In genomic region chr9:10268500-10269485, GRCh38 we compare ENCODE assay signal across 8 cellular contexts.
DNase-seq lines count a peak whose midpoint lies in the region; ATAC-seq and TF ChIP-seq lines count a peak whose summit lies in the region.

No MANE protein-coding gene starts in this region.

- no peak overlapping the region for H2BK12ac ChIP-seq in neuronal stem cell (ENCODE audit: low read length)

- H2BK5ac ChIP-seq in neuronal stem cell (ENCODE audit: low read length): no peak overlapping the region

- no peaks in the 10 kb centered on the region for H3K36me3 Mint-ChIP-seq in endothelial cell (ENCODE audit: low read depth, unreplicated experiment)
- H3K36me3 Mint-ChIP-seq in activated T-cell treated with anti-CD3 and anti-CD28 coated beads, Interleukin-2, amount 50 U/mL, for 24 hours (ENCODE audit: low read depth): no peaks in the 10 kb centered on the region

- H4K91ac ChIP-seq in neuronal stem cell (ENCODE audit: low read depth, low read length, poor library complexity): no peak overlapping the region

- H3K9me3 Mint-ChIP-seq in endothelial cell (ENCODE audit: unreplicated experiment): no peaks in the 10 kb centered on the region
- H3K9me3 Mint-ChIP-seq in activated T-cell treated with anti-CD3 and anti-CD28 coated beads, Interleukin-2, amount 50 U/mL, for 24 hours: peaks cover 8% of the 10 kb centered on the region

- H3K27ac Mint-ChIP-seq in endothelial cell (ENCODE audit: unreplicated experiment): peak overlapping the region; percentile 91
- no peak overlapping the region for H3K27ac Mint-ChIP-seq in activated T-cell treated with anti-CD3 and anti-CD28 coated beads, Interleukin-2, amount 50 U/mL, for 24 hours

- H3K27me3 Mint-ChIP-seq in endothelial cell (ENCODE audit: unreplicated experiment): no peaks in the 10 kb centered on the region
- no peaks in the 10 kb centered on the region for H3K27me3 Mint-ChIP-seq in activated T-cell treated with anti-CD3 and anti-CD28 coated beads, Interleukin-2, amount 50 U/mL, for 24 hours

- no peak overlapping the region for H2BK120ac ChIP-seq in neuronal stem cell (ENCODE audit: low read depth, low read length)

- DNase-seq in GM06990 (ENCODE audit: extremely low read depth, insufficient read length) (no peak), NCI-H526 (lab: John Stamatoyannopoulos, UW) (peak; percentile 52 to 67), endothelial cell (ENCODE audit: low spot score) (peak; percentile 77), neuronal stem cell (ENCODE audit: low spot score) (peak; percentile 51)
- no peak for DNase-seq in effector memory CD4-positive, alpha-beta T cell
- DNase-seq in activated T-cell treated with anti-CD3 and anti-CD28 coated beads, Interleukin-2, amount 50 U/mL, for 24 hours: no peak

- H3K36me3 ChIP-seq in GM06990 (ENCODE audit: control insufficient read depth, insufficient read depth, low read length): no peaks in the 10 kb centered on the region
- no peaks in the 10 kb centered on the region for H3K36me3 ChIP-seq in neuronal stem cell (replicated peaks in 1 of 2; ENCODE audit: control insufficient read depth in 2 of 2, insufficient read depth in 2 of 2, low read length in 2 of 2)
- no peaks in the 10 kb centered on the region for H3K36me3 ChIP-seq in effector memory CD4-positive, alpha-beta T cell (ENCODE audit: control insufficient read depth, insufficient read depth, low read length)

- no peak overlapping the region for H3K4ac ChIP-seq in neuronal stem cell (ENCODE audit: low read length)

- WGBS in neuronal stem cell (ENCODE audit: extremely low coverage in 2 of 2, insufficient read length in 2 of 2, insufficient replicate concordance in 1 of 2), 2 donors: no CpG with 5 or more reads among the region's 8 CpGs

- H3K14ac ChIP-seq in neuronal stem cell (ENCODE audit: low read length): no peak overlapping the region

- H3K23ac ChIP-seq in neuronal stem cell (ENCODE audit: low read depth, low read length, poor library complexity): no peak overlapping the region

- no peaks in the 10 kb centered on the region for H3K27me3 ChIP-seq in GM06990 (replicated peaks; ENCODE audit: control insufficient read depth, insufficient read depth, low read length)
- no peaks in the 10 kb centered on the region for H3K27me3 ChIP-seq in neuronal stem cell (ENCODE audit: control insufficient read depth in 3 of 3, insufficient read depth in 3 of 3, low read depth in 1 of 3, low read length in 3 of 3)
- no peaks in the 10 kb centered on the region for H3K27me3 ChIP-seq in effector memory CD4-positive, alpha-beta T cell (replicated peaks; ENCODE audit: control insufficient read depth, insufficient read depth, low read length, poor library complexity, severe bottlenecking)

- no peaks in the 10 kb centered on the region for H3K79me1 ChIP-seq in neuronal stem cell (ENCODE audit: low read depth, low read length)

- peaks cover 8% of the 10 kb centered on the region for H3K4me1 Mint-ChIP-seq in endothelial cell (ENCODE audit: unreplicated experiment)
- no peaks in the 10 kb centered on the region for H3K4me1 Mint-ChIP-seq in activated T-cell treated with anti-CD3 and anti-CD28 coated beads, Interleukin-2, amount 50 U/mL, for 24 hours (ENCODE audit: low read depth)

- TF ChIP-seq CTCF in GM06990 (IDR thresholded peaks at IDR 0.05; ENCODE audit: insufficient read depth, low read length, poor library complexity, severe bottlenecking) (peak; percentile 46), endothelial cell (IDR thresholded peaks at IDR 0.05; ENCODE audit: unreplicated experiment) (peak; percentile 53)

- no peak overlapping the region for H3K4me3 Mint-ChIP-seq in endothelial cell (ENCODE audit: unreplicated experiment)
- H3K4me3 Mint-ChIP-seq in activated T-cell treated with anti-CD3 and anti-CD28 coated beads, Interleukin-2, amount 50 U/mL, for 24 hours: no peak overlapping the region

- H3K9me3 ChIP-seq in neuronal stem cell (replicated peaks in 1 of 2; ENCODE audit: control insufficient read depth in 2 of 2, insufficient read depth in 1 of 2, low read depth in 1 of 2, low read length in 2 of 2): peaks cover 0 to under 1% of the 10 kb centered on the region in 2 donors
- H3K9me3 ChIP-seq in effector memory CD4-positive, alpha-beta T cell (ENCODE audit: control insufficient read depth, low read length): no peaks in the 10 kb centered on the region

- peak overlapping the region; percentile 81 for H2AFZ ChIP-seq in neuronal stem cell (ENCODE audit: low read length)

- no peak overlapping the region for H3K27ac ChIP-seq in neuronal stem cell (replicated peaks; ENCODE audit: low read length)
- H3K27ac ChIP-seq in effector memory CD4-positive, alpha-beta T cell (ENCODE audit: insufficient read depth, low read length, poor library complexity, severe bottlenecking): no peak overlapping the region

- H3K18ac ChIP-seq in neuronal stem cell (ENCODE audit: low read length): no peak overlapping the region

- H2BK15ac ChIP-seq in neuronal stem cell (ENCODE audit: low read length): no peak overlapping the region

- no peak overlapping the region for H3K4me3 ChIP-seq in GM06990 (replicated peaks; ENCODE audit: low read depth, low read length)
- no peak overlapping the region for H3K4me3 ChIP-seq in neuronal stem cell (ENCODE audit: low read length in 2 of 2)
- no peak overlapping the region for H3K4me3 ChIP-seq in effector memory CD4-positive, alpha-beta T cell (ENCODE audit: insufficient read depth, low read depth, low read length, poor library complexity, severe bottlenecking)

- no peak overlapping the region for H4K8ac ChIP-seq in neuronal stem cell (ENCODE audit: low read depth, low read length)

- H3K4me1 ChIP-seq in neuronal stem cell (ENCODE audit: control insufficient read depth in 2 of 2, insufficient read depth in 1 of 2, low read depth in 1 of 2, low read length in 2 of 2): no peaks in the 10 kb centered on the region
- no peaks in the 10 kb centered on the region for H3K4me1 ChIP-seq in effector memory CD4-positive, alpha-beta T cell (ENCODE audit: control insufficient read depth, insufficient read depth, low read length, poor library complexity, severe bottlenecking)

- no peak overlapping the region for H3K4me2 ChIP-seq in neuronal stem cell (ENCODE audit: insufficient read depth, low read length, poor library complexity, severe bottlenecking)

- H3K9ac ChIP-seq in neuronal stem cell (ENCODE audit: low read depth, low read length, poor library complexity): no peak overlapping the region

- H2AK5ac ChIP-seq in neuronal stem cell (ENCODE audit: low read depth, low read length): no peak overlapping the region

- peak; percentile 86 for ATAC-seq in HG02943 (IDR thresholded peaks at IDR 0.05; ENCODE audit: low read depth, unreplicated experiment)
- no peak for ATAC-seq in HG03469 (IDR thresholded peaks at IDR 0.05; ENCODE audit: unreplicated experiment)

Comparison
In these comparisons a context has a peak if more than half of its experiments do, and no peak if none do; other contexts are left out.
1. DNase-seq: peak in NCI-H526 (2 of 2), endothelial cell (single experiment) and neuronal stem cell (single experiment); none in GM06990 (single experiment), effector memory CD4-positive, alpha-beta T cell (0 of 3) and activated T-cell treated with anti-CD3 and anti-CD28 coated beads, Interleukin-2, amount 50 U/mL, for 24 hours (single experiment).